In the genomic region with DNA sequence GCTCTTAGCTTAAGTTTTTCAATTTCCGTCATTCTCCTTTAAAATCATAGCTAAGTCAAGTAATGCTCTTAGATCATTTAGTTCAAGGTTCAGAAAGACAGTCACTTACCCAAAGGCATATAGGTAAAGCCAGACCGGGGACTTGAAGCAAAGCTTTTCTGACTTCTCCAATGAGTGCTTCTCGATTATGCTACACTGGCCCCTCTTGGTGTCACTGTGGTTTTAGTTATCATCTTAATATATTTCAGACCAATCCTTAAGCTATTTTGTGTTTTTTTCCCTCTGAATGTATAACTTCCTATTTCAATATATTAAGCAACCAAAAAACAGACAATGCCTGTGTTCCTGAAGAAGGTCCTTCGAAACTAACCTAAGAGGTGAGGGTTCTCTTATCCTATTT, we compare ENCODE assay signal across 9 cellular contexts. TPM values are rescaled to one million over a fixed set of nuclear protein-coding genes. Genes with fewer than 3 reads are reported as not detected.
DNase-seq lines count a peak whose midpoint lies in the region; ATAC-seq and TF ChIP-seq lines count a peak whose summit lies in the region.
"Had no signal": no experiment of that assay in that cellular context is flagged by ENCODE, and none has a peak within 500 bp of the region (broad histone marks: within the 10 kb centered on the region; RNA-seq: fewer than 3 reads in every experiment).

No MANE protein-coding gene starts in this region.

- WGBS in heart right ventricle, 2 donors: 62 to 64% methylated on average over 4 of the region's 4 CpGs
- WGBS in esophagus muscularis mucosa: 83% methylated on average over 4 of the region's 4 CpGs
- WGBS in urinary bladder: 63% methylated on average over 4 of the region's 4 CpGs

- no peak for TF ChIP-seq EP300 in esophagus muscularis mucosa (IDR thresholded peaks at IDR 0.05)

- TF ChIP-seq POLR2A in esophagus muscularis mucosa (IDR thresholded peaks at IDR 0.05; ENCODE audit: low read depth): no peak

- H3K27ac ChIP-seq in heart right ventricle (peak overlapping the region in 4 of 10 donors; percentile 32 to 91 (median 71)), esophagus muscularis mucosa (replicated peaks in 1 of 4) (no peak overlapping the region), urinary bladder (ENCODE audit: low read depth) (no peak overlapping the region)
- H3K27ac ChIP-seq: cardiac muscle cell had no signal

- intact Hi-C loops in heart right ventricle (cut with DNase I): loop anchor here in 7 of 10 donors (5.0 to 10.0 kb wide), 10 partner anchors 95 to 608 kb away; a partner anchor contains a TSS
- intact Hi-C loops in left cardiac atrium (cut with DNase I): loop anchor here in 1 of 2 donors (5.0 kb wide), 1 partner anchor 603 kb away; no protein-coding TSS in a partner anchor
- intact Hi-C loops in esophagus muscularis mucosa (cut with DNase I): loop anchor here (10.0 kb wide), 1 partner anchor 605 kb away; no protein-coding TSS in a partner anchor
- intact Hi-C loops in left colon (cut with DNase I, micrococcal nuclease): loop anchor here in 1 of 2 donors (10.0 kb wide), 1 partner anchor 95 kb away; no protein-coding TSS in a partner anchor

- H3K27me3 ChIP-seq in heart right ventricle (peaks cover 0 to 59% (median 26%) of the 10 kb centered on the region in 7 donors), esophagus muscularis mucosa (peaks cover 0 to 60% (median 3%) of the 10 kb centered on the region in 4 donors)
- H3K27me3 ChIP-seq: cardiac muscle cell had no signal

- H3K4me3 ChIP-seq in heart right ventricle (peak overlapping the region in 8 of 10 donors; percentile 6 to 69 (median 60)), esophagus muscularis mucosa (peak overlapping the region in 1 of 4 donors; percentile 58), urinary bladder (ENCODE audit: low read depth, low read length) (peak overlapping the region; percentile 63)
- H3K4me3 ChIP-seq: cardiac muscle cell had no signal

- in situ Hi-C loops in SK-MEL-5 (cut with HindIII; ENCODE audit: low pct_unique_long_range_greater_than_20kb, low sequenced_read_pairs): no loop called here

- ATAC-seq in heart right ventricle (no peak), left cardiac atrium (no peak), left colon (no peak), HG02938 (IDR thresholded peaks at IDR 0.05; ENCODE audit: unreplicated experiment) (no peak)

- H3K36me3 ChIP-seq in heart right ventricle (peaks cover 0 to 8% (median 0%) of the 10 kb centered on the region in 9 donors), esophagus muscularis mucosa (no peaks in the 10 kb centered on the region), urinary bladder (ENCODE audit: insufficient read depth) (no peaks in the 10 kb centered on the region)
- H3K36me3 ChIP-seq: cardiac muscle cell had no signal

- DNase-seq in heart right ventricle: no peak
- DNase-seq in left cardiac atrium: no peak
- DNase-seq in SK-MEL-5 (ENCODE audit: low read depth, low spot score): peak; percentile 46
- DNase-seq in esophagus muscularis mucosa (ENCODE audit: extremely low spot score): peak; percentile 10
- DNase-seq in NCI-H446 treated with DMSO at 0.1 percent for 48 hours (lab: John Stamatoyannopoulos, UW): no peak
- DNase-seq in left colon: no peak

- peaks cover 0 to 93% (median 20%) of the 10 kb centered on the region in 9 donors for H3K4me1 ChIP-seq in heart right ventricle
- peaks cover 7 to 24% (median 16%) of the 10 kb centered on the region in 4 donors for H3K4me1 ChIP-seq in esophagus muscularis mucosa
- H3K4me1 ChIP-seq in urinary bladder (ENCODE audit: insufficient read depth): peaks cover 2% of the 10 kb centered on the region

- TF ChIP-seq CTCF in heart right ventricle (IDR thresholded peaks at IDR 0.05) (peak in 3 of 9 donors; percentile 18 to 31 (median 30)), esophagus muscularis mucosa (IDR thresholded peaks at IDR 0.05) (no peak)

- H3K9me3 ChIP-seq in heart right ventricle (no peaks in the 10 kb centered on the region), esophagus muscularis mucosa (no peaks in the 10 kb centered on the region)

RNA-seq across cellular contexts. Expression of a gene that starts 3.8 kb away (rescaled TPM):
- 10 to 100 TPM in 1 of 10 donors, 1 to 10 TPM in 8, under 1 TPM in 1; 0.47 to 11.2 (median 2.1) TPM for total RNA-seq in heart right ventricle
- polyA plus RNA-seq in heart right ventricle: under 1 TPM; 0.32 to 0.73 TPM
- 1 to 10 TPM; 1.1 to 2.3 TPM for total RNA-seq in left cardiac atrium
- total RNA-seq in SK-MEL-5 (2014; rRNA removed; shearing (Covaris generic)): 0.08 and 0.16 TPM in 2 replicates
- 0.23 and 0.33 TPM in 2 replicates for polyA plus RNA-seq in SK-MEL-5 (2015; cell fraction: cytosol; rRNA removed)
- polyA plus RNA-seq in SK-MEL-5 (2015; cell fraction: nucleus; rRNA removed): 0.26 TPM in 1 of 2 replicates, not detected in the other
- 1 to 10 TPM; 1.8 to 5.1 (median 2.3) TPM for total RNA-seq in esophagus muscularis mucosa
- total RNA-seq in urinary bladder: 5.0 TPM
- polyA plus RNA-seq in urinary bladder: 3.7 TPM
- total RNA-seq in left colon: 10 to 100 TPM; 16.6 to 25.9 TPM

Comparison
In these comparisons a context has a peak if more than half of its experiments do, and no peak if none do; other contexts are left out.
1. DNase-seq: peak in SK-MEL-5 (single experiment) and esophagus muscularis mucosa (single experiment); none in heart right ventricle (0 of 2), left cardiac atrium (single experiment), NCI-H446 treated with DMSO at 0.1 percent for 48 hours (single experiment) and left colon (0 of 2).